Comparison of ENCODE assay signal across 13 cellular contexts in the genomic region with DNA sequence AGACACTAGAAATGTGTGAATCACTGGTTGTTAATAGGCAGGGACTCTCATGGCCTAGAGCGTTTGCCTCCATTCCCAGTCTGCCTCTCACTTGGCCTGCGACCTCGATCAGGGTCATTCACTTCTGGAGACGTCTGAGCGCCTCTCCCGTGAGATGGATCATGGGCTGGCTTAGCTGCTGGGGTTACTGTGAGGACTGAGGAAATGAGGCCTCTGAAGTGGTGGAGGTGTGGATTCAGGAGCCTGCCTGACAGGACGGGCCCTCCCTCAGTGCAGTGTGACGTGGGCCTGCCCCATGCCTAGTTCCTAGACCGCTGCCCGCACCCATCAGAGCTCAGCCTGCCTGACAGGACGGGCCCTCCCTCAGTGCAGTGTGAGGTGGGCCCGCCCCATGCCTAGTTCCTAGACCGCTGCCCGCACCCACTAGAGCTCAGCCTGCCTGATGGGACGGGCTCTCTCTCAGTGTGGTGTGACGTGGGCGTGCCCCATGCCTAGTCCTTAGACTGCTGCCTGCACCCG.
A peak's percentile ranks its signal among the peaks of the same experiment; 100 is the strongest.
DNase-seq lines count a peak whose midpoint lies in the region; ATAC-seq, FAIRE-seq and TF ChIP-seq lines count a peak whose summit lies in the region.
"Had no signal": no experiment of that assay in that cellular context is flagged by ENCODE, and none has a peak within 500 bp of the region (broad histone marks: within the 10 kb centered on the region; RNA-seq: fewer than 3 reads in every experiment).

No MANE protein-coding gene starts in this region.

- H3K4me1 ChIP-seq in right lobe of liver (no peaks in the 10 kb centered on the region), HepG2 (ENCODE audit: insufficient read depth, low read length) (peaks cover 19% of the 10 kb centered on the region), colonic mucosa (peaks cover 4% of the 10 kb centered on the region), upper lobe of right lung (no peaks in the 10 kb centered on the region), HAP-1 (peaks cover 10% of the 10 kb centered on the region)
- H3K4me1 ChIP-seq: pancreas had no signal

- in situ Hi-C loops in HepG2 (cut with HindIII; ENCODE audit: extremely low pct_ligation_motif_present, low pct_unique_long_range_greater_than_20kb) (no loop called here), HAP-1 (cut with MboI; ENCODE audit: low sequenced_read_pairs) (no loop called here)

- intact Hi-C loops in right lobe of liver (cut with DNase I), result no loop called here
- intact Hi-C loops in HepG2 (cut with micrococcal nuclease; ENCODE audit: unreplicated experiment), result no loop called here
- intact Hi-C loops in colonic mucosa (cut with DNase I), result no loop called here
- intact Hi-C loops in upper lobe of right lung (cut with DNase I), result no loop called here

- WGBS in right lobe of liver (ENCODE audit: insufficient coverage, low coverage, low lambda C conversion rate, missing lambda C conversion rate), result no CpG with 5 or more reads among the region's 18 CpGs
- WGBS in HepG2 (ENCODE audit: low lambda C conversion rate), result 96% methylated on average over 11 of the region's 18 CpGs

- TF ChIP-seq EP300 in HepG2 (IDR thresholded peaks at IDR 0.05; ENCODE audit: low read depth in 2 of 2, low read length in 2 of 2) (no peak), HepG2 (CRISPR knock-in tag; IDR thresholded peaks at IDR 0.05; ENCODE audit: borderline replicate concordance) (no peak)

- TF ChIP-seq POLR2A in right lobe of liver (IDR thresholded peaks at IDR 0.05), result no peak
- TF ChIP-seq POLR2A in HepG2 (IDR thresholded peaks at IDR 0.05; ENCODE audit: insufficient read depth in 1 of 2, low read depth in 2 of 2, low read length in 2 of 2), result no peak

- H3K9ac ChIP-seq in HepG2 (ENCODE audit: insufficient read depth, low read depth, low read length), result no peak overlapping the region
- peak overlapping the region in 1 of 2 donors; percentile 66 for H3K9ac ChIP-seq in colonic mucosa (ENCODE audit: low read depth in 2 of 2, low read length in 2 of 2)

- no peaks in the 10 kb centered on the region for H3K79me2 ChIP-seq in HepG2 (ENCODE audit: insufficient read depth, low read length)

- H3K27ac ChIP-seq in right lobe of liver, result no peak overlapping the region
- H3K27ac ChIP-seq in HepG2 (ENCODE audit: extremely low read length, insufficient read depth, low read length), result no peak overlapping the region
- H3K27ac ChIP-seq in colonic mucosa, result peak overlapping the region; percentile 87
- no peak overlapping the region for H3K27ac ChIP-seq in upper lobe of right lung
- H3K27ac ChIP-seq: pancreas had no signal

- CTCF ChIA-PET in HepG2 (lab: Yijun Ruan, JAX; ENCODE audit: low intra/inter-chr PET ratio, low total read pairs), result no interaction called here

- no peak for TF ChIP-seq RAD21 in HepG2 (CRISPR knock-in tag; IDR thresholded peaks at IDR 0.05)

- H4K20me1 ChIP-seq in HepG2 (ENCODE audit: insufficient read depth, low read length), result no peaks in the 10 kb centered on the region

- H3K36me3 ChIP-seq in right lobe of liver, result peaks cover 0 to 20% (median 7%) of the 10 kb centered on the region in 4 donors
- peaks cover 4 to 24% of the 10 kb centered on the region in 2 experiments; a peak in 3 of 5 replicates for H3K36me3 ChIP-seq in HepG2 (replicated peaks in 1 of 2; ENCODE audit: control insufficient read depth in 1 of 2, insufficient read depth in 2 of 2, low read length in 2 of 2)
- no peaks in the 10 kb centered on the region for H3K36me3 ChIP-seq in colonic mucosa
- peaks cover 20% of the 10 kb centered on the region for H3K36me3 ChIP-seq in upper lobe of right lung
- 0 out of 2 replicates have a peak, but pooled peaks cover 2% of the 10 kb centered on the region for H3K36me3 ChIP-seq in HAP-1 (replicated peaks)

- H3K9me3 ChIP-seq in right lobe of liver, result no peaks in the 10 kb centered on the region
- no peaks in the 10 kb centered on the region for H3K9me3 ChIP-seq in HepG2 (ENCODE audit: low read length)
- no peaks in the 10 kb centered on the region for H3K9me3 ChIP-seq in colonic mucosa
- no peaks in the 10 kb centered on the region for H3K9me3 ChIP-seq in upper lobe of right lung
- no peaks in the 10 kb centered on the region for H3K9me3 ChIP-seq in HAP-1
- H3K9me3 ChIP-seq: pancreas had no signal

- TF ChIP-seq CTCF in right lobe of liver (IDR thresholded peaks at IDR 0.05) (no peak), HepG2 (CRISPR knock-in tag; IDR thresholded peaks at IDR 0.05) (no peak), colonic mucosa (IDR thresholded peaks at IDR 0.05) (no peak), upper lobe of right lung (IDR thresholded peaks at IDR 0.05) (no peak)

- POLR2A ChIA-PET in HepG2 (lab: Yijun Ruan, JAX), result no interaction called here

- H3K4me3 ChIP-seq in right lobe of liver, result no peak overlapping the region
- no peak overlapping the region for H3K4me3 ChIP-seq in HepG2 (replicated peaks in 1 of 3; ENCODE audit: insufficient read depth in 1 of 3, low read depth in 2 of 3, low read length in 3 of 3)
- H3K4me3 ChIP-seq in colonic mucosa, result no peak overlapping the region
- no peak overlapping the region for H3K4me3 ChIP-seq in upper lobe of right lung
- no peak overlapping the region for H3K4me3 ChIP-seq in HAP-1
- H3K4me3 ChIP-seq: GM12878, pancreas had no signal

- BruUV-seq in HepG2 (replicated peaks; lab: Mats Ljungman, UMichigan), result no TSS peak

- peak in 3 of 4 donors; percentile 9 to 30 (median 21) for ATAC-seq in right lobe of liver
- no peak for ATAC-seq in HepG2
- ATAC-seq in upper lobe of right lung, result peak; percentile 74
- no peak for ATAC-seq in HG02798 (IDR thresholded peaks at IDR 0.05; ENCODE audit: poor library complexity, unreplicated experiment)
- ATAC-seq: GM12878 had no signal

- H2AFZ ChIP-seq in HepG2 (ENCODE audit: low read length), result no peak overlapping the region

- H3K27me3 ChIP-seq in right lobe of liver, result no peaks in the 10 kb centered on the region
- H3K27me3 ChIP-seq in HepG2 (ENCODE audit: control insufficient read depth in 1 of 2, insufficient read depth in 2 of 2, low read length in 2 of 2), result no peaks in the 10 kb centered on the region
- no peaks in the 10 kb centered on the region for H3K27me3 ChIP-seq in colonic mucosa
- no peaks in the 10 kb centered on the region for H3K27me3 ChIP-seq in upper lobe of right lung
- H3K27me3 ChIP-seq in HAP-1 (ENCODE audit: low read depth), result no peaks in the 10 kb centered on the region
- H3K27me3 ChIP-seq: pancreas had no signal

- no peak overlapping the region for H3K4me2 ChIP-seq in HepG2 (ENCODE audit: low read depth, low read length)

- FAIRE-seq in HepG2 (lab: Jason Lieb, UNC), result no peak
- FAIRE-seq: GM12878, pancreas had no signal

- DNase-seq in right lobe of liver, result peak in 1 of 3 donors; percentile 33
- no peak for DNase-seq in HepG2 (ENCODE audit: low spot score)
- DNase-seq in colonic mucosa, result peak; percentile 86
- peak; percentile 67 for DNase-seq in mesenteric fat pad (ENCODE audit: low spot score)
- no peak for DNase-seq in upper lobe of right lung
- no peak for DNase-seq in D341Med (ENCODE audit: low spot score)
- no peak for DNase-seq in HAP-1 (ENCODE audit: low spot score in 2 of 2)
- DNase-seq: activated CD4-positive, CD25-positive, alpha-beta regulatory T cell treated with anti-CD3 and anti-CD28 coated beads, Interleukin-2, amount 50 U/mL, for 72 hours; glutamatergic neuron; NCI-H2171 had no signal

TF ChIP-seq in HepG2, 621 proteins besides CTCF, POLR2A, EP300 and RAD21:
- no peak for TF ChIP-seq ATF1 (CRISPR knock-in tag; IDR thresholded peaks at IDR 0.05)
- no peak for TF ChIP-seq ZNF644 (CRISPR knock-in tag; IDR thresholded peaks at IDR 0.05; ENCODE audit: low read depth)
- TF ChIP-seq ATF5 (CRISPR knock-in tag; IDR thresholded peaks at IDR 0.05; ENCODE audit: low read depth), result no peak
- no peak for TF ChIP-seq E2F2 (CRISPR knock-in tag; IDR thresholded peaks at IDR 0.05; ENCODE audit: borderline replicate concordance)
- no peak for TF ChIP-seq NR3C1 (CRISPR knock-in tag; IDR thresholded peaks at IDR 0.05)

Comparison
In these comparisons a context has a peak if more than half of its experiments do, and no peak if none do; other contexts are left out.
1. ATAC-seq: peak in right lobe of liver (3 of 4) and upper lobe of right lung (single experiment); none in HepG2 (single experiment) and HG02798 (single experiment).
2. DNase-seq: peak in colonic mucosa (single experiment) and mesenteric fat pad (single experiment); none in HepG2 (single experiment), upper lobe of right lung (single experiment), D341Med (single experiment) and HAP-1 (0 of 2).